In genomic region chr17:42982266-42982665, GRCh38 we compare ENCODE assay signal across 1 cellular context.
TF ChIP-seq lines count a peak whose summit lies in the region.

No MANE protein-coding gene starts in this region.

TF ChIP-seq in GM23338, 12 proteins besides CTCF, POLR2A, EP300 and RAD21 (continued from another document):
- no peak for TF ChIP-seq REST (IDR thresholded peaks at IDR 0.05; ENCODE audit: unreplicated experiment)
- TF ChIP-seq EZH2 (IDR thresholded peaks at IDR 0.05; ENCODE audit: low read depth, unreplicated experiment) = no peak
- TF ChIP-seq ZNF462 (CRISPR knock-in tag; IDR thresholded peaks at IDR 0.05) = no peak
- TF ChIP-seq STAT1 (IDR thresholded peaks at IDR 0.05; ENCODE audit: unreplicated experiment) = no peak
- TF ChIP-seq CREB1 (CRISPR knock-in tag; IDR thresholded peaks at IDR 0.05; ENCODE audit: low read depth) = no peak
- no peak for TF ChIP-seq POLR2AphosphoS5 (IDR thresholded peaks at IDR 0.05; ENCODE audit: low read depth)
- TF ChIP-seq ZNF114 (CRISPR knock-in tag; IDR thresholded peaks at IDR 0.05) = no peak
- TF ChIP-seq EZH2phosphoT487 (IDR thresholded peaks at IDR 0.05; ENCODE audit: unreplicated experiment) = no peak
TF ChIP-seq in GM23338: peak in this region for 0.
